In the genomic region with DNA sequence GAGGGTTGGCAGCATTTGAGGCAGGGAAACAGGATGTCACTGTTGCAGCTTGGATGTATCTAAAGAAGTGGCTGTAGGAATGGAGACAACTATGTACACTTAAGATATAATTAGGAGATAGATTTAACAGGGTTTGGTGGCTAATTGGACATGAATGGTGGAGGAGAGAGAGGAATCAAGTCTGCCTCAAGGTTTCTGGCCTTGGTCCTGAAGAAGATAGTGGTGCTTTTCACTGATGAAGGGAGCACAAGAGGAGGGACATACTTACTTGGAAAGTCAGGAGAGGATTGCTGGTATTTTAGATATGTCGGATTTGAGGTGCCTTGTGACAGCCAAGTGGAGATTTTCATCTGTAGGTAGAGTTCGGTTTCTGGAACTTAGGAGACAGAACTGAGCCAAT, we compare ENCODE assay signal across 2 cellular contexts.
A peak's percentile ranks its signal among the peaks of the same experiment; 100 is the strongest.
TF ChIP-seq lines count a peak whose summit lies in the region.

No MANE protein-coding gene starts in this region.

TF ChIP-seq in GM23338, 12 proteins besides CTCF, POLR2A, EP300 and RAD21 (continued from another document):
- TF ChIP-seq, protein P1, sequence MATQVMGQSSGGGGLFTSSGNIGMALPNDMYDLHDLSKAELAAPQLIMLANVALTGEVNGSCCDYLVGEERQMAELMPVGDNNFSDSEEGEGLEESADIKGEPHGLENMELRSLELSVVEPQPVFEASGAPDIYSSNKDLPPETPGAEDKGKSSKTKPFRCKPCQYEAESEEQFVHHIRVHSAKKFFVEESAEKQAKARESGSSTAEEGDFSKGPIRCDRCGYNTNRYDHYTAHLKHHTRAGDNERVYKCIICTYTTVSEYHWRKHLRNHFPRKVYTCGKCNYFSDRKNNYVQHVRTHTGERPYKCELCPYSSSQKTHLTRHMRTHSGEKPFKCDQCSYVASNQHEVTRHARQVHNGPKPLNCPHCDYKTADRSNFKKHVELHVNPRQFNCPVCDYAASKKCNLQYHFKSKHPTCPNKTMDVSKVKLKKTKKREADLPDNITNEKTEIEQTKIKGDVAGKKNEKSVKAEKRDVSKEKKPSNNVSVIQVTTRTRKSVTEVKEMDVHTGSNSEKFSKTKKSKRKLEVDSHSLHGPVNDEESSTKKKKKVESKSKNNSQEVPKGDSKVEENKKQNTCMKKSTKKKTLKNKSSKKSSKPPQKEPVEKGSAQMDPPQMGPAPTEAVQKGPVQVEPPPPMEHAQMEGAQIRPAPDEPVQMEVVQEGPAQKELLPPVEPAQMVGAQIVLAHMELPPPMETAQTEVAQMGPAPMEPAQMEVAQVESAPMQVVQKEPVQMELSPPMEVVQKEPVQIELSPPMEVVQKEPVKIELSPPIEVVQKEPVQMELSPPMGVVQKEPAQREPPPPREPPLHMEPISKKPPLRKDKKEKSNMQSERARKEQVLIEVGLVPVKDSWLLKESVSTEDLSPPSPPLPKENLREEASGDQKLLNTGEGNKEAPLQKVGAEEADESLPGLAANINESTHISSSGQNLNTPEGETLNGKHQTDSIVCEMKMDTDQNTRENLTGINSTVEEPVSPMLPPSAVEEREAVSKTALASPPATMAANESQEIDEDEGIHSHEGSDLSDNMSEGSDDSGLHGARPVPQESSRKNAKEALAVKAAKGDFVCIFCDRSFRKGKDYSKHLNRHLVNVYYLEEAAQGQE (IDR thresholded peaks at IDR 0.05; ENCODE audit: unreplicated experiment), result peak; percentile 46
- TF ChIP-seq ZNF331 (CRISPR knock-in tag; IDR thresholded peaks at IDR 0.05; ENCODE audit: low read depth), result no peak

TF ChIP-seq in GM12878, 131 proteins besides CTCF, POLR2A, EP300 and RAD21 (continued from another document):
- TF ChIP-seq, protein P1 (IDR thresholded peaks at IDR 0.05; ENCODE audit: low read depth, low read length), result peak; percentile 61; the same call in 1 of the 2 replicates
- TF ChIP-seq CREB1 (IDR thresholded peaks at IDR 0.05; ENCODE audit: low read depth), result no peak
- TF ChIP-seq, protein P2, sequence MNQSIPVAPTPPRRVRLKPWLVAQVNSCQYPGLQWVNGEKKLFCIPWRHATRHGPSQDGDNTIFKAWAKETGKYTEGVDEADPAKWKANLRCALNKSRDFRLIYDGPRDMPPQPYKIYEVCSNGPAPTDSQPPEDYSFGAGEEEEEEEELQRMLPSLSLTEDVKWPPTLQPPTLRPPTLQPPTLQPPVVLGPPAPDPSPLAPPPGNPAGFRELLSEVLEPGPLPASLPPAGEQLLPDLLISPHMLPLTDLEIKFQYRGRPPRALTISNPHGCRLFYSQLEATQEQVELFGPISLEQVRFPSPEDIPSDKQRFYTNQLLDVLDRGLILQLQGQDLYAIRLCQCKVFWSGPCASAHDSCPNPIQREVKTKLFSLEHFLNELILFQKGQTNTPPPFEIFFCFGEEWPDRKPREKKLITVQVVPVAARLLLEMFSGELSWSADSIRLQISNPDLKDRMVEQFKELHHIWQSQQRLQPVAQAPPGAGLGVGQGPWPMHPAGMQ (IDR thresholded peaks at IDR 0.05; ENCODE audit: borderline replicate concordance), result no peak
- no peak for TF ChIP-seq CBX5 (IDR thresholded peaks at IDR 0.05; ENCODE audit: low read depth)
